ENCODE assay signal across 10 cellular contexts in genomic region chr4:163330828-163331628, GRCh38. TPM values are rescaled to one million over a fixed set of nuclear protein-coding genes. Genes with fewer than 3 reads are reported as not detected.
DNase-seq lines count a peak whose midpoint lies in the region; ATAC-seq and TF ChIP-seq lines count a peak whose summit lies in the region.
"Had no signal": no experiment of that assay in that cellular context is flagged by ENCODE, and none has a peak within 500 bp of the region (broad histone marks: within the 10 kb centered on the region; RNA-seq: fewer than 3 reads in every experiment).

No MANE protein-coding gene starts in this region.

- no peak for ATAC-seq in stimulated activated memory B cell treated with anti-CD40 and anti-IgM and Interleukin-4, amounts not matched to agents 10 μg/mL and 1 μg/mL and 100 μg/mL, for 72 hours

- H3K27ac ChIP-seq in SK-N-MC (peak overlapping the region; percentile 46; the same call in 1 of the 2 replicates), dorsolateral prefrontal cortex (peak overlapping the region in 36 of 59 donors; percentile 12 to 83 (median 70)), muscle layer of duodenum (ENCODE audit: low read length) (no peak overlapping the region), testis (no peak overlapping the region)
- H3K27ac ChIP-seq: neutrophil had no signal

- peaks cover 36% of the 10 kb centered on the region for H3K27me3 Mint-ChIP-seq in stimulated activated memory B cell treated with anti-CD40 and anti-IgM and Interleukin-4, amounts not matched to agents 10 μg/mL and 1 μg/mL and 100 μg/mL, for 72 hours

- 30 to 39% methylated on average over 16 of the region's 16 CpGs for WGBS in testis, 2 donors

- H3K36me3 ChIP-seq in SK-N-MC (ENCODE audit: insufficient read depth, low read length): peaks cover 22% of the 10 kb centered on the region
- no peaks in the 10 kb centered on the region for H3K36me3 ChIP-seq in muscle layer of duodenum (ENCODE audit: control insufficient read depth in 1 of 2, insufficient read depth in 2 of 2, low read length in 2 of 2)
- H3K36me3 ChIP-seq in testis (ENCODE audit: low read depth, missing control alignments): no peaks in the 10 kb centered on the region
- H3K36me3 ChIP-seq: neutrophil had no signal

- no peaks in the 10 kb centered on the region for H3K9me3 ChIP-seq in SK-N-MC (ENCODE audit: low read depth, low read length)
- H3K9me3 ChIP-seq in muscle layer of duodenum (ENCODE audit: control insufficient read depth in 1 of 2, low read length in 2 of 2): no peaks in the 10 kb centered on the region
- H3K9me3 ChIP-seq in testis: no peaks in the 10 kb centered on the region
- H3K9me3 ChIP-seq: neutrophil had no signal

- peaks cover 0 to 6% of the 10 kb centered on the region in 2 donors for H3K4me1 ChIP-seq in muscle layer of duodenum (ENCODE audit: control insufficient read depth in 1 of 2, insufficient read depth in 2 of 2, low read length in 2 of 2)
- H3K4me1 ChIP-seq in testis: no peaks in the 10 kb centered on the region

- H3K4me3 Mint-ChIP-seq in stimulated activated memory B cell treated with anti-CD40 and anti-IgM and Interleukin-4, amounts not matched to agents 10 μg/mL and 1 μg/mL and 100 μg/mL, for 72 hours: no peak overlapping the region

- H3K4me3 ChIP-seq in SK-N-MC (peak overlapping the region; percentile 91), dorsolateral prefrontal cortex (peak overlapping the region; percentile 49 to 90 (median 73)), muscle layer of duodenum (ENCODE audit: low read depth in 1 of 2, low read length in 2 of 2) (peak overlapping the region; percentile 73 to 75), testis (peak overlapping the region; percentile 56 to 68)

- H3K4me1 Mint-ChIP-seq in stimulated activated memory B cell treated with anti-CD40 and anti-IgM and Interleukin-4, amounts not matched to agents 10 μg/mL and 1 μg/mL and 100 μg/mL, for 72 hours: peaks cover 21% of the 10 kb centered on the region

- no peak for TF ChIP-seq POLR2A in testis (IDR thresholded peaks at IDR 0.05)

- DNase-seq in SK-N-MC (ENCODE audit: low read depth, low spot score): no peak
- DNase-seq in dorsolateral prefrontal cortex: peak in 4 of 10 donors; percentile 37 to 50 (median 40)
- DNase-seq in testis: peak; percentile 15
- no peak for DNase-seq in RKO (ENCODE audit: low spot score)
- DNase-seq in A172 (ENCODE audit: low spot score): no peak
- DNase-seq: NCI-H146, SHP77 treated with DMSO at 0.1 percent for 48 hours had no signal

- no peaks in the 10 kb centered on the region for H3K36me3 Mint-ChIP-seq in stimulated activated memory B cell treated with anti-CD40 and anti-IgM and Interleukin-4, amounts not matched to agents 10 μg/mL and 1 μg/mL and 100 μg/mL, for 72 hours

- intact Hi-C loops in dorsolateral prefrontal cortex (cut with DNase I) (loop anchor here (5.0 to 10.0 kb wide), 5 partner anchors 164 to 834 kb away; partner anchors contain the start of gene NAF1 (in 2 of the 2)), testis (cut with DNase I; ENCODE audit: low total_unique reads) (no loop called here)

- TF ChIP-seq CTCF in dorsolateral prefrontal cortex (IDR thresholded peaks at IDR 0.05 in 54 of 56, conservative IDR thresholded peaks at IDR 0.05 in 2 of 56; ENCODE audit: low read depth in 1 of 56, partially characterized antibody in 56 of 56) (no peak), testis (IDR thresholded peaks at IDR 0.05) (no peak)

- H3K9ac ChIP-seq in SK-N-MC (ENCODE audit: insufficient read length): peak overlapping the region; percentile 91

- H3K27ac Mint-ChIP-seq in stimulated activated memory B cell treated with anti-CD40 and anti-IgM and Interleukin-4, amounts not matched to agents 10 μg/mL and 1 μg/mL and 100 μg/mL, for 72 hours: no peak overlapping the region

- H3K27me3 ChIP-seq in dorsolateral prefrontal cortex (no peaks in the 10 kb centered on the region), muscle layer of duodenum (ENCODE audit: low read depth, low read length) (peaks cover 21% of the 10 kb centered on the region), testis (no peaks in the 10 kb centered on the region)

- no peaks in the 10 kb centered on the region for H3K9me3 Mint-ChIP-seq in stimulated activated memory B cell treated with anti-CD40 and anti-IgM and Interleukin-4, amounts not matched to agents 10 μg/mL and 1 μg/mL and 100 μg/mL, for 72 hours

RNA-seq across cellular contexts. Expression of gene NPY1R, which starts 1.4 kb away (rescaled TPM):
- total RNA-seq in dorsolateral prefrontal cortex: 10 to 100 TPM; 10.9 to 64.4 (median 32.6) TPM
- 1 to 10 TPM; 2.4 to 5.9 TPM for total RNA-seq in testis
- 2.8 TPM for polyA plus RNA-seq in testis (ENCODE audit: insufficient read depth, low read depth, low replicate concordance)
- total RNA-seq in A172 (2014; rRNA removed; shearing (Covaris generic)): 1.4 and 1.6 TPM in 2 replicates

RNA-seq across cellular contexts. Expression of gene NPY5R, which starts 12.7 kb away (rescaled TPM):
- total RNA-seq in dorsolateral prefrontal cortex: 1 to 10 TPM in 119 of 120 experiments, under 1 TPM in 1; 0.98 to 7.1 (median 4.0) TPM
- total RNA-seq in testis: 1 to 10 TPM in 1 of 2 donors, under 1 TPM in 1; 0.93 to 1.5 TPM
- 14.7 TPM for polyA plus RNA-seq in testis (ENCODE audit: insufficient read depth, low read depth, low replicate concordance)
- not detected in 2 replicates for total RNA-seq in A172 (2014; rRNA removed; shearing (Covaris generic))

Comparison
In these comparisons a context has a peak if more than half of its experiments do, and no peak if none do; other contexts are left out.
1. H3K27ac ChIP-seq: peak in SK-N-MC (single experiment) and dorsolateral prefrontal cortex (36 of 59); none in muscle layer of duodenum (single experiment) and testis (0 of 2).
2. Peak in every context shown above with its lines, with median percentiles within 50 percentile points of each other: H3K4me3 ChIP-seq.